Comparison of ENCODE assay signal across 15 cellular contexts in the genomic region with DNA sequence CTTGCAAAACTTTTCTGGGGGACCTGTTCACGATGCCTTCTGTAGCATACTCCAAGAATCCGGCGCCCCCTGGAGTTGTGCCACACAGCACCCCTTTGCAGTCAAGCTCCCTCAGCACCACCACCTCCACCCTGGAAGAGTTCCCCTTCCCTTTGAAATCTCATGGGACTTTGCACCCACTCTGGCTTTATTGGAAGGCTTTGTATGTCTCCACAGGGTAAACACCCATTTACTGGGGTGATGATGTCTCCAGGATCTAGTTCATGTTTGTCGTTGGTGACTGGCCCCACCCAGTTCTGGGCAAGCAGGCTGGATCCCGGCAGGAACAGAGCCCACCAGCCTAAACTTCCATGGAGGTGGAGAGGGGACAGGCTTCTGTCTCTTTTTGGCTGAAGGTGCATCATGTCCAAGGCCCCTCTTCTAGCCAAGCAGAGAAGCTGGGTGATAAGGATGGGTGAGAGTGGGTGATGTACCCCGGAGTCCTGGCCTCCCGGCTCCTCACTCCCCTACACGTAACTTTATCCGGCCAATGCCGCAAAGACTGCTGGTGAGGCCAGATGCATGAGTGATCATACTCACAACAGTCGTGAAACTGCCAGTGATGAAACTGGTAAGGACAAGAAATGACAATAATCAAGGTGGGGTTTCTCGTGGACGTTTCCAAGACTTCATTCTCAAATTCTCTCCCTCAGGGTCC. TPM values are rescaled to one million over a fixed set of nuclear protein-coding genes. Genes with fewer than 3 reads are reported as not detected.
DNase-seq lines count a peak whose midpoint lies in the region; ATAC-seq, FAIRE-seq and TF ChIP-seq lines count a peak whose summit lies in the region.
"Had no signal": no experiment of that assay in that cellular context is flagged by ENCODE, and none has a peak within 500 bp of the region (broad histone marks: within the 10 kb centered on the region; RNA-seq: fewer than 3 reads in every experiment).

No MANE protein-coding gene starts in this region.

- no peaks in the 10 kb centered on the region for H3K27me3 Mint-ChIP-seq in Calu3 (ENCODE audit: unreplicated experiment)
- peaks cover 22% of the 10 kb centered on the region for H3K27me3 Mint-ChIP-seq in activated naive CD8-positive, alpha-beta T cell treated with anti-CD3 and anti-CD28 coated beads for 36 hours
- H3K27me3 Mint-ChIP-seq: naive B cell had no signal

- H3K27ac ChIP-seq in esophagus (ENCODE audit: low read depth in 2 of 2, low read length in 1 of 2) (peak overlapping the region; percentile 73 to 92), pancreas (peak overlapping the region; percentile 95 to 98 (median 98))
- H3K27ac ChIP-seq: heart right ventricle had no signal

- FAIRE-seq in pancreas (lab: Jason Lieb, UNC), result no peak

- ATAC-seq in pancreas (no peak), HG03571 (IDR thresholded peaks at IDR 0.05; ENCODE audit: unreplicated experiment) (no peak)
- ATAC-seq: heart right ventricle had no signal

- peaks cover 58% of the 10 kb centered on the region for H3K36me3 Mint-ChIP-seq in Calu3 (ENCODE audit: insufficient read depth, unreplicated experiment)
- no peaks in the 10 kb centered on the region for H3K36me3 Mint-ChIP-seq in activated naive CD8-positive, alpha-beta T cell treated with anti-CD3 and anti-CD28 coated beads for 36 hours
- H3K36me3 Mint-ChIP-seq: naive B cell had no signal

- peaks cover 0 to 2% of the 10 kb centered on the region in 2 donors for H3K36me3 ChIP-seq in esophagus (ENCODE audit: control insufficient read depth in 2 of 2, insufficient read depth in 2 of 2, low read length in 1 of 2)
- no peaks in the 10 kb centered on the region for H3K36me3 ChIP-seq in pancreas
- H3K36me3 ChIP-seq: heart right ventricle had no signal

- H3K9me3 ChIP-seq in esophagus (ENCODE audit: control insufficient read depth in 2 of 2, insufficient read depth in 1 of 2, low read depth in 1 of 2, low read length in 1 of 2), result peaks cover 0 to 9% of the 10 kb centered on the region in 2 donors
- no peaks in the 10 kb centered on the region for H3K9me3 ChIP-seq in pancreas
- H3K9me3 ChIP-seq: heart right ventricle had no signal

- H3K9me3 Mint-ChIP-seq in Calu3 (ENCODE audit: low read depth, unreplicated experiment), result no peaks in the 10 kb centered on the region
- H3K9me3 Mint-ChIP-seq in activated naive CD8-positive, alpha-beta T cell treated with anti-CD3 and anti-CD28 coated beads for 36 hours, result no peaks in the 10 kb centered on the region
- H3K9me3 Mint-ChIP-seq: naive B cell had no signal

- TF ChIP-seq CTCF in Calu3 (IDR thresholded peaks at IDR 0.05; ENCODE audit: unreplicated experiment) (no peak), LNCaP clone FGC (IDR thresholded peaks at IDR 0.05; ENCODE audit: control insufficient read depth, extremely low read depth, insufficient read depth) (no peak), pancreas (IDR thresholded peaks at IDR 0.05) (no peak)

- H3K4me3 Mint-ChIP-seq in Calu3 (ENCODE audit: low read depth, unreplicated experiment), result peak overlapping the region; percentile 91
- no peak overlapping the region for H3K4me3 Mint-ChIP-seq in activated naive CD8-positive, alpha-beta T cell treated with anti-CD3 and anti-CD28 coated beads for 36 hours

- intact Hi-C loops in Calu3 (cut with micrococcal nuclease; ENCODE audit: unreplicated experiment), result loop anchor here (2.0 kb wide), 1 partner anchor 87 kb away; no protein-coding TSS in a partner anchor
- intact Hi-C loops in pancreas (cut with DNase I), result no loop called here

- H3K4me1 ChIP-seq in esophagus (ENCODE audit: control insufficient read depth in 2 of 2, insufficient read depth in 2 of 2, low read length in 1 of 2), result peaks cover 5 to 36% of the 10 kb centered on the region in 2 donors
- peaks cover 31 to 51% (median 38%) of the 10 kb centered on the region in 3 donors for H3K4me1 ChIP-seq in pancreas

- no peaks in the 10 kb centered on the region for H3K27me3 ChIP-seq in esophagus (ENCODE audit: control insufficient read depth in 1 of 2, insufficient read depth in 2 of 2, low read length in 2 of 2)
- no peaks in the 10 kb centered on the region for H3K27me3 ChIP-seq in pancreas

- H3K4me3 ChIP-seq in LNCaP clone FGC (ENCODE audit: low read depth, low read length) (peak overlapping the region; percentile 93), esophagus (ENCODE audit: low read depth in 1 of 2, low read length in 2 of 2) (no peak overlapping the region), pancreas (peak overlapping the region in 3 of 4 donors; percentile 67 to 94 (median 68))
- H3K4me3 ChIP-seq: heart right ventricle had no signal

- CTCF ChIA-PET in Calu3 (lab: Charles Lee), result interaction anchor here (0.9 to 1.6 kb wide), 6 partner anchors 11 to 95 kb away, joined by 3 to 7 read pairs (median 4); a partner anchor contains a TSS

- peak overlapping the region; percentile 92 for H3K27ac Mint-ChIP-seq in Calu3 (ENCODE audit: unreplicated experiment)
- H3K27ac Mint-ChIP-seq in activated naive CD8-positive, alpha-beta T cell treated with anti-CD3 and anti-CD28 coated beads for 36 hours, result no peak overlapping the region

- 52 to 66% methylated on average over 13 of the region's 13 CpGs for WGBS in esophagus, 2 donors
- WGBS in pancreas, 2 donors, result 38 to 49% methylated on average over 13 of the region's 13 CpGs

- H3K4me1 Mint-ChIP-seq in Calu3 (ENCODE audit: low read depth, unreplicated experiment), result peaks cover 40% of the 10 kb centered on the region
- peaks cover 22% of the 10 kb centered on the region for H3K4me1 Mint-ChIP-seq in activated naive CD8-positive, alpha-beta T cell treated with anti-CD3 and anti-CD28 coated beads for 36 hours

- BruUV-seq in Calu3 (replicated peaks; lab: Mats Ljungman, UMichigan), result TSS peak; percentile 31

- DNase-seq in Calu3 (peak; percentile 41), LNCaP clone FGC (ENCODE audit: low read depth) (no peak), pancreas (peak in 1 of 6 donors; percentile 58), epidermal melanocyte (ENCODE audit: insufficient read length, low spot score) (no peak), Kasumi-1 (lab: John Stamatoyannopoulos, UW) (no peak)
- no peak for DNase-seq in activated naive CD8-positive, alpha-beta T cell treated with anti-CD3 and anti-CD28 coated beads for 36 hours
- DNase-seq: activated naive CD4-positive, alpha-beta T cell treated with anti-CD3 and anti-CD28 coated beads, Interleukin-2, amount 50 U/mL, for 16 hours; dermis blood vessel endothelial cell; DMS 273 treated with DMSO at 0.1 percent for 48 hours; heart right ventricle; naive B cell; NCI-H446 treated with DMSO at 0.1 percent for 48 hours; stimulated activated naive CD4-positive, alpha-beta T cell had no signal

RNA-seq across cellular contexts. Expression of a gene that starts 0.7 kb away (rescaled TPM):
- total RNA-seq in Calu3 (2022), result 283 and 325 TPM in 2 replicates
- polyA plus RNA-seq in esophagus, result 100 to 1,000 TPM; 124 to 233 TPM
- 100 to 1,000 TPM in 2 of 6 donors, 10 to 100 TPM in 4; 47.8 to 150 (median 65.1) TPM for total RNA-seq in pancreas
- 10 to 100 TPM; 73.1 to 75.2 TPM for polyA plus RNA-seq in pancreas
- total RNA-seq in activated naive CD8-positive, alpha-beta T cell treated with anti-CD3 and anti-CD28 coated beads for 36 hours, result under 1 TPM; 0.12 to 0.33 TPM

RNA-seq across cellular contexts. Expression of a gene that starts 12.2 kb away (rescaled TPM):
- 14.3 TPM in 2 replicates for total RNA-seq in Calu3 (2022)
- 1 to 10 TPM in 1 of 2 donors, under 1 TPM in 1; 0.45 to 1.1 TPM for polyA plus RNA-seq in esophagus
- 10 to 100 TPM in 1 of 6 donors, 1 to 10 TPM in 5; 3.0 to 11.2 (median 4.7) TPM for total RNA-seq in pancreas
- polyA plus RNA-seq in pancreas, result 1 to 10 TPM; 5.6 to 6.6 TPM
- total RNA-seq in activated naive CD8-positive, alpha-beta T cell treated with anti-CD3 and anti-CD28 coated beads for 36 hours, result under 1 TPM; 0.23 to 0.40 TPM

RNA-seq across cellular contexts. Expression of a gene that starts 30.9 kb away (rescaled TPM):
- total RNA-seq in Calu3 (2022) (0.59 and 1.2 TPM in 2 replicates), pancreas (under 1 TPM in 1 of 6 donors, not detected in 5; 0.25 TPM)
- polyA plus RNA-seq in esophagus (not detected), pancreas (under 1 TPM in 1 of 2 donors, not detected in 1; 0.31 TPM)
- total RNA-seq in activated naive CD8-positive, alpha-beta T cell treated with anti-CD3 and anti-CD28 coated beads for 36 hours, result not detected
- total RNA-seq: dermis blood vessel endothelial cell, heart right ventricle had no signal
- polyA plus RNA-seq: heart right ventricle had no signal

RNA-seq across cellular contexts. Expression of a gene that starts 60.0 kb away (rescaled TPM):
- total RNA-seq in Calu3 (2022), result 122 and 135 TPM in 2 replicates
- polyA plus RNA-seq in esophagus, result under 1 TPM; 0.14 to 0.26 TPM
- 10 to 100 TPM; 42.9 to 62.0 (median 48.3) TPM for total RNA-seq in pancreas
- polyA plus RNA-seq in pancreas, result 100 to 1,000 TPM; 110 to 122 TPM
- total RNA-seq in activated naive CD8-positive, alpha-beta T cell treated with anti-CD3 and anti-CD28 coated beads for 36 hours, result not detected
- total RNA-seq: heart right ventricle had no signal
- polyA plus RNA-seq: heart right ventricle had no signal

Comparison
In these comparisons a context has a peak if more than half of its experiments do, and no peak if none do; other contexts are left out.
1. H3K4me3 ChIP-seq: peak in LNCaP clone FGC (single experiment) and pancreas (3 of 4); none in esophagus (0 of 2).
2. RNA of a gene that starts 0.7 kb away (total RNA-seq): 283 to 325 TPM in Calu3 and 47.8 to 150 TPM in pancreas; 0.12 to 0.33 TPM in activated naive CD8-positive, alpha-beta T cell treated with anti-CD3 and anti-CD28 coated beads for 36 hours; every median in the first group is over 10 times any median in the second.